ENCODE assay signal across 13 cellular contexts in the genomic region with DNA sequence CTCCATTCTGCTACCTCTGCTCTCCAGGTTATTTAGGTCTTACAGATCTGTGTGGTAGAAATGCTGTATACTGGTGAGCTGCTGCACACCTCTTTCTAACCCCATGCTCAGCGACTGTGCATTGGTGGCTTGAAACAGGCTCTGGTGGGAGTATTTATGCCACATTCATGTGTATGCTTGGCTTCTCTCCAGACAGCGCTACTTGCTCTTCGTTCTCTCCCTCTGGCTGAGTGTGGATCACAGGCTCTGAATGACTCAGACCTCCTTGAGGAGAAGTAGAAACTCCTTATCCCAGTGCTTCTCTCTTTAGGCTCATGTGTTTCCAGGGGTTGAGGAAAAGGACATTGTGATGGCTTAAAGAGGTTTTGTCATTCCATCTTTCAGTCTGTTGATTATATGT. TPM values are rescaled to one million over a fixed set of nuclear protein-coding genes. Genes with fewer than 3 reads are reported as not detected.
DNase-seq lines count a peak whose midpoint lies in the region; ATAC-seq and TF ChIP-seq lines count a peak whose summit lies in the region.
"Had no signal": no experiment of that assay in that cellular context is flagged by ENCODE, and none has a peak within 500 bp of the region (broad histone marks: within the 10 kb centered on the region; RNA-seq: fewer than 3 reads in every experiment).

No MANE protein-coding gene starts in this region.

- H2BK5ac ChIP-seq in IMR-90 (ENCODE audit: low read depth, low read length, poor library complexity, severe bottlenecking): no peak overlapping the region

- H3K27ac ChIP-seq in IMR-90 (ENCODE audit: insufficient read depth, low read length) (no peak overlapping the region), gastroesophageal sphincter (no peak overlapping the region)

- H3K36me3 ChIP-seq in IMR-90 (ENCODE audit: control insufficient read depth, insufficient read depth, low read length) (no peaks in the 10 kb centered on the region; the same call in 1 of the 2 replicates), gastroesophageal sphincter (no peaks in the 10 kb centered on the region)

- no peak overlapping the region for H3K23ac ChIP-seq in IMR-90 (ENCODE audit: low read depth, low read length)

- no peaks in the 10 kb centered on the region for H3K27me3 Mint-ChIP-seq in Calu3 (ENCODE audit: unreplicated experiment)

- DNase-seq in AG20443 (ENCODE audit: low spot score) (peak; percentile 86), IMR-90 (peak; percentile 95), cardiac fibroblast (ENCODE audit: low read depth in 2 of 2) (peak; percentile 87 to 94), middle frontal gyrus (ENCODE audit: extremely low spot score, low spot score) (peak; percentile 11), cerebellum (ENCODE audit: low spot score) (no peak), Calu3 (no peak), omental fat pad (ENCODE audit: low spot score) (no peak)
- DNase-seq: DND-41, islet precursor cell, SHP77 treated with DMSO at 0.1 percent for 48 hours had no signal

- H2AK5ac ChIP-seq in IMR-90 (ENCODE audit: low read depth, low read length): no peak overlapping the region

- H4K20me1 ChIP-seq in IMR-90 (ENCODE audit: insufficient read depth, low read length): no peaks in the 10 kb centered on the region

- ATAC-seq in IMR-90 (ENCODE audit: low read depth): peak; percentile 90
- ATAC-seq in gastroesophageal sphincter: no peak
- no peak for ATAC-seq in omental fat pad (ENCODE audit: low FRiP score)
- ATAC-seq: stimulated activated effector memory CD8-positive, alpha-beta T cell treated with anti-CD3 and anti-CD28 coated beads, Interleukin-12 subunit alpha, Interleukin-12 subunit beta, amount 100 ng/mL, for 72 hours had no signal

- no peak overlapping the region for H4K5ac ChIP-seq in IMR-90 (ENCODE audit: low read depth, low read length)

- WGBS in IMR-90 (ENCODE audit: extremely low coverage in 2 of 2, insufficient read length in 1 of 2), 2 experiments: no CpG with 5 or more reads among the region's 3 CpGs
- WGBS in gastroesophageal sphincter (ENCODE audit: low coverage in 1 of 2), 2 donors: 12 to 24% methylated on average over 3 of the region's 3 CpGs

- H3K4me1 ChIP-seq in IMR-90 (ENCODE audit: control insufficient read depth, insufficient read depth, low read length): peaks cover 13% of the 10 kb centered on the region
- H3K4me1 ChIP-seq in gastroesophageal sphincter: peaks cover 0 to 12% (median 6%) of the 10 kb centered on the region in 3 donors

- peak overlapping the region; percentile 9 for H2AFZ ChIP-seq in IMR-90 (replicated peaks; ENCODE audit: low read length, poor library complexity)

- H3K79me1 ChIP-seq in IMR-90 (ENCODE audit: low read depth in 1 of 2, low read length in 2 of 2): peaks cover 9 to 43% of the 10 kb centered on the region in 2 experiments; a peak in 3 of 4 replicates

- TF ChIP-seq POLR2A in IMR-90 (IDR thresholded peaks at IDR 0.05; ENCODE audit: low read depth, low read length) (no peak), gastroesophageal sphincter (IDR thresholded peaks at IDR 0.05) (no peak)

- peak overlapping the region; percentile 26; the same call in 1 of the 2 replicates for H3K4me2 ChIP-seq in IMR-90 (ENCODE audit: low read depth, low read length)

- no peak overlapping the region for H3K27ac Mint-ChIP-seq in Calu3 (ENCODE audit: unreplicated experiment)
- H3K27ac Mint-ChIP-seq: stimulated activated effector memory CD8-positive, alpha-beta T cell treated with anti-CD3 and anti-CD28 coated beads, Interleukin-12 subunit alpha, Interleukin-12 subunit beta, amount 100 ng/mL, for 72 hours had no signal

- no peak overlapping the region for H3K56ac ChIP-seq in IMR-90 (ENCODE audit: extremely low read depth, insufficient read depth, low read length)

- no peak overlapping the region for H4K91ac ChIP-seq in IMR-90 (ENCODE audit: insufficient read depth, low read depth, low read length)

- H3K4me3 ChIP-seq in IMR-90 (ENCODE audit: insufficient read depth, low read depth, low read length) (no peak overlapping the region), cardiac fibroblast (replicated peaks in 1 of 2; ENCODE audit: low read depth in 2 of 2, low read length in 2 of 2) (no peak overlapping the region), gastroesophageal sphincter (no peak overlapping the region)

- BruUV-seq in IMR-90 (replicated peaks; lab: Mats Ljungman, UMichigan) (no TSS peak), Calu3 (replicated peaks; lab: Mats Ljungman, UMichigan) (no TSS peak)

- in situ Hi-C loops in IMR-90 (cut with MboI; ENCODE audit: low sequenced_read_pairs): no loop called here

- H3K9ac ChIP-seq in IMR-90 (ENCODE audit: low read depth, low read length): no peak overlapping the region

- H3K27me3 ChIP-seq in IMR-90 (ENCODE audit: control insufficient read depth, insufficient read depth, low read length): no peaks in the 10 kb centered on the region
- H3K27me3 ChIP-seq in gastroesophageal sphincter: no peaks in the 10 kb centered on the region

- H3K9me3 ChIP-seq in IMR-90 (ENCODE audit: control insufficient read depth, insufficient read depth, low read length) (no peaks in the 10 kb centered on the region), gastroesophageal sphincter (no peaks in the 10 kb centered on the region)

- no peak overlapping the region for H3K4ac ChIP-seq in IMR-90 (ENCODE audit: low read depth, low read length)

- dilution Hi-C loops in IMR-90 (cut with HindIII; ENCODE audit: low sequenced_read_pairs, unreplicated experiment): no loop called here

- no peak for TF ChIP-seq RAD21 in IMR-90 (IDR thresholded peaks at IDR 0.05; ENCODE audit: low read length)

- H2AK9ac ChIP-seq in IMR-90 (replicated peaks; ENCODE audit: low read depth, low read length, poor library complexity): no peak overlapping the region

- H3K4me3 Mint-ChIP-seq in Calu3 (ENCODE audit: low read depth, unreplicated experiment): no peak overlapping the region
- H3K4me3 Mint-ChIP-seq: central memory CD8-positive, alpha-beta T cell; stimulated activated effector memory CD8-positive, alpha-beta T cell treated with anti-CD3 and anti-CD28 coated beads, Interleukin-12 subunit alpha, Interleukin-12 subunit beta, amount 100 ng/mL, for 72 hours had no signal

- CTCF ChIA-PET in IMR-90 (lab: Yijun Ruan, JAX) (no interaction called here), Calu3 (lab: Charles Lee) (no interaction called here)

- no peak overlapping the region for H2BK20ac ChIP-seq in IMR-90 (ENCODE audit: low read depth, low read length)

- no peak overlapping the region for H4K8ac ChIP-seq in IMR-90 (ENCODE audit: low read depth in 2 of 2, low read length in 2 of 2)

- H3K9me3 Mint-ChIP-seq in Calu3 (ENCODE audit: low read depth, unreplicated experiment): no peaks in the 10 kb centered on the region
- H3K9me3 Mint-ChIP-seq: central memory CD8-positive, alpha-beta T cell; stimulated activated effector memory CD8-positive, alpha-beta T cell treated with anti-CD3 and anti-CD28 coated beads, Interleukin-12 subunit alpha, Interleukin-12 subunit beta, amount 100 ng/mL, for 72 hours had no signal

- no peak overlapping the region for H3K18ac ChIP-seq in IMR-90 (ENCODE audit: low read depth, low read length)

- peaks cover 46% of the 10 kb centered on the region for H3K4me1 Mint-ChIP-seq in Calu3 (ENCODE audit: low read depth, unreplicated experiment)
- H3K4me1 Mint-ChIP-seq: central memory CD8-positive, alpha-beta T cell; stimulated activated effector memory CD8-positive, alpha-beta T cell treated with anti-CD3 and anti-CD28 coated beads, Interleukin-12 subunit alpha, Interleukin-12 subunit beta, amount 100 ng/mL, for 72 hours had no signal

- TF ChIP-seq CTCF in IMR-90 (conservative IDR thresholded peaks at IDR 0.05; ENCODE audit: low read depth, low read length): no peak
- no peak for TF ChIP-seq CTCF in cardiac fibroblast (IDR thresholded peaks at IDR 0.05; ENCODE audit: low read depth, low read length)
- TF ChIP-seq CTCF in Calu3 (IDR thresholded peaks at IDR 0.05; ENCODE audit: unreplicated experiment): no peak
- no peak for TF ChIP-seq CTCF in gastroesophageal sphincter (IDR thresholded peaks at IDR 0.05)
- no peak for TF ChIP-seq CTCF in omental fat pad (IDR thresholded peaks at IDR 0.05)

- H3K9me1 ChIP-seq in IMR-90 (ENCODE audit: insufficient read depth, low read length): peaks cover 10% of the 10 kb centered on the region; the same call in 1 of the 2 replicates

- H3K36me3 Mint-ChIP-seq in Calu3 (ENCODE audit: insufficient read depth, unreplicated experiment): peaks cover 4% of the 10 kb centered on the region
- H3K36me3 Mint-ChIP-seq: stimulated activated effector memory CD8-positive, alpha-beta T cell treated with anti-CD3 and anti-CD28 coated beads, Interleukin-12 subunit alpha, Interleukin-12 subunit beta, amount 100 ng/mL, for 72 hours had no signal

- POLR2A ChIA-PET in IMR-90 (lab: Charles Lee; ENCODE audit: unreplicated experiment): no interaction called here

- no peak overlapping the region for H2BK15ac ChIP-seq in IMR-90 (ENCODE audit: low read depth, low read length)

- 0 out of 2 replicates have a peak overlapping the region, but pooled peaks have one; percentile 8 for H3K14ac ChIP-seq in IMR-90 (replicated peaks; ENCODE audit: low read depth, low read length)

- intact Hi-C loops in IMR-90 (cut with micrococcal nuclease) (no loop called here), Calu3 (cut with micrococcal nuclease; ENCODE audit: unreplicated experiment) (no loop called here)

- no peak for TF ChIP-seq EP300 in gastroesophageal sphincter (IDR thresholded peaks at IDR 0.05)

- H2BK120ac ChIP-seq in IMR-90 (ENCODE audit: low read depth, low read length): no peak overlapping the region

TF ChIP-seq in IMR-90, 13 proteins besides CTCF, POLR2A, EP300 and RAD21 (continues in another document):
- TF ChIP-seq, protein P1, sequence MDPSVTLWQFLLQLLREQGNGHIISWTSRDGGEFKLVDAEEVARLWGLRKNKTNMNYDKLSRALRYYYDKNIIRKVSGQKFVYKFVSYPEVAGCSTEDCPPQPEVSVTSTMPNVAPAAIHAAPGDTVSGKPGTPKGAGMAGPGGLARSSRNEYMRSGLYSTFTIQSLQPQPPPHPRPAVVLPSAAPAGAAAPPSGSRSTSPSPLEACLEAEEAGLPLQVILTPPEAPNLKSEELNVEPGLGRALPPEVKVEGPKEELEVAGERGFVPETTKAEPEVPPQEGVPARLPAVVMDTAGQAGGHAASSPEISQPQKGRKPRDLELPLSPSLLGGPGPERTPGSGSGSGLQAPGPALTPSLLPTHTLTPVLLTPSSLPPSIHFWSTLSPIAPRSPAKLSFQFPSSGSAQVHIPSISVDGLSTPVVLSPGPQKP (IDR thresholded peaks at IDR 0.05; ENCODE audit: borderline replicate concordance, low read depth, low read length): no peak
- TF ChIP-seq NFE2L2 (IDR thresholded peaks at IDR 0.05; ENCODE audit: low read depth, low read length): no peak
- no peak for TF ChIP-seq RCOR1 (IDR thresholded peaks at IDR 0.05; ENCODE audit: insufficient replicate concordance, low read length)

RNA-seq across cellular contexts. Expression of a gene that starts 54.9 kb away (rescaled TPM):
- 16.0 and 16.7 TPM in 2 replicates for total RNA-seq in IMR-90 (2012; rRNA removed)
- polyA plus RNA-seq in IMR-90 (2012; rRNA removed): 12.5 and 14.6 TPM in 2 replicates
- 12.4 and 13.2 TPM in 2 replicates for polyA plus RNA-seq in IMR-90 (2012; cell fraction: cytosol; rRNA removed)
- polyA plus RNA-seq in IMR-90 (2012; cell fraction: nucleus; rRNA removed; ENCODE audit: low replicate concordance): 11.6 and 25.1 TPM in 2 replicates
- 38.0 TPM for total RNA-seq in cerebellum
- total RNA-seq in Calu3 (2022): 1.4 and 2.9 TPM in 2 replicates
- total RNA-seq in gastroesophageal sphincter: 10 to 100 TPM; 18.4 to 36.7 (median 30.4) TPM
- total RNA-seq in omental fat pad: 1 to 10 TPM in 3 of 4 donors, under 1 TPM in 1; 0.96 to 3.8 (median 2.3) TPM

Comparison
In these comparisons a context has a peak if more than half of its experiments do, and no peak if none do; other contexts are left out.
1. DNase-seq: peak in AG20443 (single experiment), IMR-90 (single experiment), cardiac fibroblast (2 of 2) and middle frontal gyrus (single experiment); none in cerebellum (single experiment), Calu3 (single experiment) and omental fat pad (single experiment).